Comparison of ENCODE assay signal across 1 cellular context in genomic region chr11:11788067-11788710, GRCh38.
TF ChIP-seq lines count a peak whose summit lies in the region.

No MANE protein-coding gene starts in this region.

TF ChIP-seq in GM23338, 12 proteins besides CTCF, POLR2A, EP300 and RAD21:
- no peak for TF ChIP-seq EZH2 (IDR thresholded peaks at IDR 0.05; ENCODE audit: low read depth, unreplicated experiment)
- no peak for TF ChIP-seq ZNF331 (CRISPR knock-in tag; IDR thresholded peaks at IDR 0.05; ENCODE audit: low read depth)
- TF ChIP-seq, protein P1, sequence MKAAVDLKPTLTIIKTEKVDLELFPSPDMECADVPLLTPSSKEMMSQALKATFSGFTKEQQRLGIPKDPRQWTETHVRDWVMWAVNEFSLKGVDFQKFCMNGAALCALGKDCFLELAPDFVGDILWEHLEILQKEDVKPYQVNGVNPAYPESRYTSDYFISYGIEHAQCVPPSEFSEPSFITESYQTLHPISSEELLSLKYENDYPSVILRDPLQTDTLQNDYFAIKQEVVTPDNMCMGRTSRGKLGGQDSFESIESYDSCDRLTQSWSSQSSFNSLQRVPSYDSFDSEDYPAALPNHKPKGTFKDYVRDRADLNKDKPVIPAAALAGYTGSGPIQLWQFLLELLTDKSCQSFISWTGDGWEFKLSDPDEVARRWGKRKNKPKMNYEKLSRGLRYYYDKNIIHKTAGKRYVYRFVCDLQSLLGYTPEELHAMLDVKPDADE (IDR thresholded peaks at IDR 0.05): no peak
